ENCODE assay signal across 8 cellular contexts in the genomic region with DNA sequence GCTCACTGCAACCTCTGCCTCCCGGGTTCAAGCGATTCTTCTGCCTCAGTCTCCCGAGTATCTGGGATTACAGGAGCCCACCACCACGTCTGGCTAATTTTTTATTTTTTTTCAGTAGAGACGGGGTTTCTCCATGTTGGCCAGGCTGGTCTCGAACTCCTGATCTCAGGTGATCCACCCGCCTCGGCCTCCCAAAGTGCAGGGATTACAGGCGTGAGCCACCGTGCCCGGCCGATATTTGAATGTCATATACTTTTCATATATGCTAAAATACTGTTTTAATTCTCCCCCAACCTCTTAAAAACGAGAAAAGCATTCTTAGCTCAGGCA. TPM values are rescaled to one million over a fixed set of nuclear protein-coding genes. Genes with fewer than 3 reads are reported as not detected.
DNase-seq lines count a peak whose midpoint lies in the region; ATAC-seq and TF ChIP-seq lines count a peak whose summit lies in the region.
"Not testable (repeated sequence)": the region's sequence is repeated elsewhere in the genome, so short reads cannot be mapped to it uniquely, and the experiment has no call there.

No MANE protein-coding gene starts in this region.

- H4K20me1 ChIP-seq in SU-DHL-6 (ENCODE audit: low read depth, low read length) = not testable (repeated sequence)

- peaks cover 17% of the 10 kb centered on the region for H3K4me1 ChIP-seq in HUES48 (ENCODE audit: control insufficient read depth, insufficient read depth, low read length)
- H3K4me1 ChIP-seq in endodermal cell (ENCODE audit: control insufficient read depth, insufficient read depth, low read length); iPS-20b (ENCODE audit: insufficient read depth, low read length): not testable (repeated sequence)

- peak overlapping the region; percentile 63 for H3K4me3 Mint-ChIP-seq in activated naive CD8-positive, alpha-beta T cell treated with anti-CD3 and anti-CD28 coated beads, Interleukin-2, amount 50 U/mL, for 24 hours
- H3K4me3 Mint-ChIP-seq in endodermal cell (peak overlapping the region; percentile 53), neural crest cell (peak overlapping the region; percentile 85)
- peak overlapping the region; percentile 74 for H3K4me3 Mint-ChIP-seq in stimulated activated naive CD8-positive, alpha-beta T cell treated with anti-CD3 and anti-CD28 coated beads, Interleukin-15, amount 100 ng/mL, for 72 hours

- H3K27me3 ChIP-seq in BJ (ENCODE audit: control insufficient read depth, insufficient read depth, low read length) = peaks cover 18% of the 10 kb centered on the region
- H3K27me3 ChIP-seq in HUES48 (ENCODE audit: control insufficient read depth, insufficient read depth, low read length) = peaks cover 54% of the 10 kb centered on the region
- not testable (repeated sequence) for H3K27me3 ChIP-seq in SU-DHL-6 (ENCODE audit: low read length)
- H3K27me3 ChIP-seq in endodermal cell (ENCODE audit: control insufficient read depth, insufficient read depth, low read length, poor library complexity, severe bottlenecking) = peaks cover 54% of the 10 kb centered on the region
- peaks cover 56% of the 10 kb centered on the region for H3K27me3 ChIP-seq in iPS-20b (ENCODE audit: insufficient read depth, low read length)

- not testable (repeated sequence) for TF ChIP-seq CTCF in BJ (IDR thresholded peaks at IDR 0.05; ENCODE audit: insufficient read depth, low read depth, low read length); SU-DHL-6 (IDR thresholded peaks at IDR 0.05; ENCODE audit: insufficient read depth, low read length, poor library complexity, severe bottlenecking); endodermal cell (conservative IDR thresholded peaks at IDR 0.05); neural crest cell (conservative IDR thresholded peaks at IDR 0.05)

- not testable (repeated sequence) for H3K36me3 Mint-ChIP-seq in activated naive CD8-positive, alpha-beta T cell treated with anti-CD3 and anti-CD28 coated beads, Interleukin-2, amount 50 U/mL, for 24 hours (ENCODE audit: low read depth); endodermal cell (ENCODE audit: low read depth); neural crest cell (ENCODE audit: low read depth)

- H3K79me2 ChIP-seq in SU-DHL-6 (ENCODE audit: insufficient read depth, low read length) = peaks cover 34% of the 10 kb centered on the region

- H3K27ac Mint-ChIP-seq in activated naive CD8-positive, alpha-beta T cell treated with anti-CD3 and anti-CD28 coated beads, Interleukin-2, amount 50 U/mL, for 24 hours; endodermal cell; neural crest cell (ENCODE audit: unreplicated experiment); stimulated activated naive CD8-positive, alpha-beta T cell treated with anti-CD3 and anti-CD28 coated beads, Interleukin-15, amount 100 ng/mL, for 72 hours: not testable (repeated sequence)

- not testable (repeated sequence) for H3K9me3 Mint-ChIP-seq in activated naive CD8-positive, alpha-beta T cell treated with anti-CD3 and anti-CD28 coated beads, Interleukin-2, amount 50 U/mL, for 24 hours; endodermal cell; neural crest cell; stimulated activated naive CD8-positive, alpha-beta T cell treated with anti-CD3 and anti-CD28 coated beads, Interleukin-15, amount 100 ng/mL, for 72 hours

- H3K27ac ChIP-seq in HUES48 (ENCODE audit: low read depth, low read length); endodermal cell (ENCODE audit: low read depth, low read length); iPS-20b (ENCODE audit: low read length): not testable (repeated sequence)
- H3K27ac ChIP-seq in SU-DHL-6 (ENCODE audit: low read depth, low read length) = peak overlapping the region; percentile 80; the same call in 1 of the 2 replicates

- H3K9ac ChIP-seq in HUES48 (ENCODE audit: low read depth, low read length); endodermal cell (ENCODE audit: extremely low read depth, low read length, poor library complexity, severe bottlenecking); iPS-20b (ENCODE audit: low read depth, low read length): not testable (repeated sequence)
- peak overlapping the region; percentile 87 for H3K9ac ChIP-seq in SU-DHL-6 (ENCODE audit: low read length)

- ATAC-seq in activated naive CD8-positive, alpha-beta T cell treated with anti-CD3 and anti-CD28 coated beads, Interleukin-2, amount 50 U/mL, for 24 hours; stimulated activated naive CD8-positive, alpha-beta T cell treated with anti-CD3 and anti-CD28 coated beads, Interleukin-15, amount 100 ng/mL, for 72 hours: not testable (repeated sequence)

- H3K4me1 Mint-ChIP-seq in activated naive CD8-positive, alpha-beta T cell treated with anti-CD3 and anti-CD28 coated beads, Interleukin-2, amount 50 U/mL, for 24 hours = peaks cover 40% of the 10 kb centered on the region
- H3K4me1 Mint-ChIP-seq in endodermal cell (peaks cover 18% of the 10 kb centered on the region), neural crest cell (peaks cover 20% of the 10 kb centered on the region)
- H3K4me1 Mint-ChIP-seq in stimulated activated naive CD8-positive, alpha-beta T cell treated with anti-CD3 and anti-CD28 coated beads, Interleukin-15, amount 100 ng/mL, for 72 hours = peaks cover 52% of the 10 kb centered on the region

- peak overlapping the region; percentile 80 for H3K4me3 ChIP-seq in BJ (ENCODE audit: low read depth, low read length)
- H3K4me3 ChIP-seq in HUES48 (ENCODE audit: low read depth, low read length) = peak overlapping the region; percentile 86; the same call in 1 of the 2 replicates
- peak overlapping the region; percentile 84 for H3K4me3 ChIP-seq in SU-DHL-6 (ENCODE audit: insufficient read depth, low read length, poor library complexity, severe bottlenecking)
- peak overlapping the region; percentile 85 for H3K4me3 ChIP-seq in endodermal cell (ENCODE audit: low read length)
- peak overlapping the region; percentile 73 for H3K4me3 ChIP-seq in iPS-20b (ENCODE audit: low read length)

- CTCF ChIA-PET in BJ (lab: Yijun Ruan, JAX) = interaction anchor here (0.6 kb wide), 1 partner anchor 12 kb away, joined by 3 read pairs; no protein-coding TSS in a partner anchor

- H3K9me2 ChIP-seq in SU-DHL-6 (replicated peaks; ENCODE audit: insufficient read depth, low read length) = not testable (repeated sequence)

- not testable (repeated sequence) for H3K9me3 ChIP-seq in HUES48 (ENCODE audit: control insufficient read depth, insufficient read depth, low read length); SU-DHL-6 (ENCODE audit: insufficient read depth, low read length); endodermal cell (ENCODE audit: control insufficient read depth, low read length); iPS-20b (ENCODE audit: insufficient read depth, low read depth, low read length)

- peak overlapping the region; percentile 78 for H3K4me2 ChIP-seq in SU-DHL-6 (ENCODE audit: low read depth, low read length, poor library complexity, severe bottlenecking)

- POLR2A ChIA-PET in BJ (lab: Charles Lee) = not testable (repeated sequence)

- not testable (repeated sequence) for H3K36me3 ChIP-seq in BJ (ENCODE audit: control insufficient read depth, insufficient read depth, low read length); HUES48 (ENCODE audit: control insufficient read depth, insufficient read depth, low read length); SU-DHL-6 (ENCODE audit: low read length); endodermal cell (ENCODE audit: control insufficient read depth, insufficient read depth, low read length); iPS-20b (ENCODE audit: insufficient read depth, low read depth, low read length)

- H3F3A ChIP-seq in SU-DHL-6 (ENCODE audit: insufficient read depth) = not testable (repeated sequence)

- not testable (repeated sequence) for DNase-seq in BJ (ENCODE audit: low read depth); activated naive CD8-positive, alpha-beta T cell treated with anti-CD3 and anti-CD28 coated beads, Interleukin-2, amount 50 U/mL, for 24 hours; neural crest cell (ENCODE audit: low read depth, low spot score); stimulated activated naive CD8-positive, alpha-beta T cell treated with anti-CD3 and anti-CD28 coated beads, Interleukin-15, amount 100 ng/mL, for 72 hours
- DNase-seq in endodermal cell = peak; percentile 4

- H3K27me3 Mint-ChIP-seq in activated naive CD8-positive, alpha-beta T cell treated with anti-CD3 and anti-CD28 coated beads, Interleukin-2, amount 50 U/mL, for 24 hours = peaks cover 26% of the 10 kb centered on the region
- peaks cover 48% of the 10 kb centered on the region for H3K27me3 Mint-ChIP-seq in endodermal cell (ENCODE audit: insufficient read depth)
- peaks cover 53% of the 10 kb centered on the region for H3K27me3 Mint-ChIP-seq in neural crest cell (ENCODE audit: low read depth)
- peaks cover 37% of the 10 kb centered on the region for H3K27me3 Mint-ChIP-seq in stimulated activated naive CD8-positive, alpha-beta T cell treated with anti-CD3 and anti-CD28 coated beads, Interleukin-15, amount 100 ng/mL, for 72 hours

- 75 to 82% methylated on average over 9 to 13 of the region's 13 CpGs for WGBS in endodermal cell (ENCODE audit: insufficient coverage in 1 of 2, insufficient read length in 1 of 2), 2 experiments

- H2AFZ ChIP-seq in SU-DHL-6 (ENCODE audit: low read depth, low read length, severe bottlenecking) = peak overlapping the region; percentile 96

RNA-seq across cellular contexts. Expression of a gene that starts 1.1 kb away (rescaled TPM):
- polyA plus RNA-seq in BJ (2011; rRNA removed) = 3.6 and 4.5 TPM in 2 replicates
- polyA minus RNA-seq in BJ (2011; rRNA and poly(A)+ RNA removed) = 5.6 and 6.5 TPM in 2 replicates
- total RNA-seq in endodermal cell (10 to 100 TPM; 22.0 to 26.6 TPM), neural crest cell (43.8 and 44.5 TPM in 2 replicates)
- 31.2 TPM for polyA plus RNA-seq in endodermal cell (2013, experiment 1 of 2)
- polyA plus RNA-seq in endodermal cell (2013, experiment 2 of 2) = 29.0 TPM

RNA-seq across cellular contexts. Expression of a gene that starts 24.9 kb away (rescaled TPM):
- 3.1 and 4.6 TPM in 2 replicates for polyA plus RNA-seq in BJ (2011; rRNA removed)
- polyA minus RNA-seq in BJ (2011; rRNA and poly(A)+ RNA removed) = 5.2 and 6.2 TPM in 2 replicates
- total RNA-seq in endodermal cell = 10 to 100 TPM; 49.5 to 54.9 TPM
- polyA plus RNA-seq in endodermal cell (2013, experiment 1 of 2) = 39.8 TPM
- polyA plus RNA-seq in endodermal cell (2013, experiment 2 of 2) = 36.7 TPM
- total RNA-seq in neural crest cell = 55.5 and 59.1 TPM in 2 replicates
